16 cellular contexts compared by ENCODE assay signal in the genomic region with DNA sequence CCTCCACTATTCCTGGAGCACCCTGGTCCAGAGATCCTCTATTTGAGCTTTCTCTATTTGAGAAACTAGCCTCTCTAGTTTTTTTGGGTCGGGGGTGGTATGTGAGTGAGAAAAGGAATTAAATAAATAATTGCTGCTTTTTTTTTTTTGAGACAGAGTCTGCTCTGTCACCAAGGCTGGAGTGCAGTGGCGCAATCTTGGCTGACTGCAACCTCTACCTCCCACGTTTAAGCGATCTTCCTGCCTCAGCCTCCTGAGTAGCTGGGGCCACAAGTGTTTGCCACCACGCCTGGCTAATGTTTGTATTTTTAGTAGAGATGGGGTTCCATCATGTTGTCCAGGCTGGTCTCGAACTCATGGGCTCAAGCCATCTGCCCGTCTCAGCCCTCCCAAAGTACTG.
DNase-seq lines count a peak whose midpoint lies in the region; ATAC-seq and TF ChIP-seq lines count a peak whose summit lies in the region.
"Had no signal": no experiment of that assay in that cellular context is flagged by ENCODE, and none has a peak within 500 bp of the region (broad histone marks: within the 10 kb centered on the region; RNA-seq: fewer than 3 reads in every experiment).

No MANE protein-coding gene starts in this region.

- no peak overlapping the region for H3K27ac ChIP-seq in CD8-positive, alpha-beta T cell (ENCODE audit: low read depth, low read length)
- H3K27ac ChIP-seq: coronary artery, RWPE1, tibial artery had no signal

- DNase-seq in CD8-positive, alpha-beta T cell, result no peak
- no peak for DNase-seq in activated T-helper 2 cell treated with anti-CD3 and anti-CD28 coated beads, Interferon-gamma antibody, Interleukin-2, Interleukin-4, amounts not matched to agents 10 μg/mL and 5 μg/mL and 100 μg/mL, durations not matched to agents 14 hours and 24 hours and 36 hours (ENCODE audit: low spot score)
- DNase-seq in natural killer cell treated with Interleukin-12 subunit alpha and Interleukin-12 subunit beta and Interleukin-15 and Interleukin-18, amount 100 ng/mL, for 72 hours (ENCODE audit: low spot score), result peak; percentile 69
- no peak for DNase-seq in NCI-H2081 treated with DMSO at 0.1 percent for 48 hours (lab: John Stamatoyannopoulos, UW)
- DNase-seq: activated T-cell treated with anti-CD3 and anti-CD28 coated beads, Interleukin-2, amount 50 U/mL, for 4 hours; NCI-H2107; retina; tibial artery had no signal

- H3K27me3 Mint-ChIP-seq in CD8-positive, alpha-beta T cell (ENCODE audit: low read depth), result no peaks in the 10 kb centered on the region
- no peaks in the 10 kb centered on the region for H3K27me3 Mint-ChIP-seq in activated T-helper 2 cell treated with anti-CD3 and anti-CD28 coated beads, Interferon-gamma antibody, Interleukin-2, Interleukin-4, amounts not matched to agents 10 μg/mL and 5 μg/mL and 100 μg/mL, durations not matched to agents 14 hours and 24 hours and 36 hours (ENCODE audit: low read depth)
- H3K27me3 Mint-ChIP-seq in natural killer cell treated with Interleukin-12 subunit alpha and Interleukin-12 subunit beta and Interleukin-15 and Interleukin-18, amount 100 ng/mL, for 72 hours, result no peaks in the 10 kb centered on the region

- peaks cover 67% of the 10 kb centered on the region for H3K4me1 Mint-ChIP-seq in CD8-positive, alpha-beta T cell (ENCODE audit: low read depth)
- H3K4me1 Mint-ChIP-seq in activated T-helper 2 cell treated with anti-CD3 and anti-CD28 coated beads, Interferon-gamma antibody, Interleukin-2, Interleukin-4, amounts not matched to agents 10 μg/mL and 5 μg/mL and 100 μg/mL, durations not matched to agents 14 hours and 24 hours and 36 hours (ENCODE audit: low read depth), result peaks cover 57% of the 10 kb centered on the region
- H3K4me1 Mint-ChIP-seq in natural killer cell treated with Interleukin-12 subunit alpha and Interleukin-12 subunit beta and Interleukin-15 and Interleukin-18, amount 100 ng/mL, for 72 hours (ENCODE audit: low read depth in 2 of 2), result peaks cover 38 to 49% of the 10 kb centered on the region in 2 donors

- peaks cover 95% of the 10 kb centered on the region for H3K79me2 ChIP-seq in Loucy (ENCODE audit: insufficient read depth, low read length)

- H3K27me3 ChIP-seq in CD8-positive, alpha-beta T cell (ENCODE audit: insufficient read depth, low read length), result no peaks in the 10 kb centered on the region
- H3K27me3 ChIP-seq in Loucy (ENCODE audit: insufficient read depth, low read length, poor library complexity, severe bottlenecking), result no peaks in the 10 kb centered on the region
- H3K27me3 ChIP-seq: tibial artery had no signal

- no peaks in the 10 kb centered on the region for H3K9me2 ChIP-seq in Loucy (replicated peaks; ENCODE audit: low read depth, low read length)

- ATAC-seq in CD8-positive, alpha-beta T cell, result no peak
- ATAC-seq in natural killer cell treated with Interleukin-12 subunit alpha and Interleukin-12 subunit beta and Interleukin-15 and Interleukin-18, amount 100 ng/mL, for 72 hours, result peak; percentile 68 to 77
- ATAC-seq in HG02678 (IDR thresholded peaks at IDR 0.05; ENCODE audit: unreplicated experiment) (no peak), HG03439 (IDR thresholded peaks at IDR 0.05; ENCODE audit: unreplicated experiment) (no peak), HG02623 (IDR thresholded peaks at IDR 0.05; ENCODE audit: unreplicated experiment) (no peak)
- ATAC-seq: WTC11 had no signal

- H3K9ac ChIP-seq in Loucy (ENCODE audit: low read depth, low read length, poor library complexity, severe bottlenecking), result no peak overlapping the region

- POLR2A ChIA-PET in CD8-positive, alpha-beta T cell (lab: Charles Lee), result interaction anchor here (0.9 kb wide), 1 partner anchor 78 kb away, joined by 3 read pairs; no protein-coding TSS in a partner anchor

- H3K9me3 Mint-ChIP-seq in CD8-positive, alpha-beta T cell, result no peaks in the 10 kb centered on the region
- no peaks in the 10 kb centered on the region for H3K9me3 Mint-ChIP-seq in activated T-helper 2 cell treated with anti-CD3 and anti-CD28 coated beads, Interferon-gamma antibody, Interleukin-2, Interleukin-4, amounts not matched to agents 10 μg/mL and 5 μg/mL and 100 μg/mL, durations not matched to agents 14 hours and 24 hours and 36 hours
- H3K9me3 Mint-ChIP-seq in natural killer cell treated with Interleukin-12 subunit alpha and Interleukin-12 subunit beta and Interleukin-15 and Interleukin-18, amount 100 ng/mL, for 72 hours, result no peaks in the 10 kb centered on the region
- H3K9me3 Mint-ChIP-seq: activated T-cell treated with anti-CD3 and anti-CD28 coated beads, Interleukin-2, amount 50 U/mL, for 4 hours; neural crest cell; WTC11 had no signal

- peaks cover 33% of the 10 kb centered on the region for H4K20me1 ChIP-seq in Loucy (ENCODE audit: insufficient read depth, low read length, poor library complexity, severe bottlenecking)

- H3K4me1 ChIP-seq in CD8-positive, alpha-beta T cell (ENCODE audit: insufficient read depth, low read length), result peaks cover 47% of the 10 kb centered on the region
- H3K4me1 ChIP-seq in Loucy (ENCODE audit: insufficient read depth, low read length, poor library complexity, severe bottlenecking), result peaks cover 30% of the 10 kb centered on the region

- 0 out of 2 replicates have a peak, but pooled peaks cover 8% of the 10 kb centered on the region for H3F3A ChIP-seq in Loucy (ENCODE audit: low read depth)

- peak overlapping the region; percentile 16 for H3K4me2 ChIP-seq in Loucy (ENCODE audit: low read depth, low read length, poor library complexity, severe bottlenecking)

- H3K9me3 ChIP-seq in CD8-positive, alpha-beta T cell (ENCODE audit: low read length), result no peaks in the 10 kb centered on the region
- H3K9me3 ChIP-seq in Loucy (ENCODE audit: insufficient read depth, low read depth, low read length), result no peaks in the 10 kb centered on the region
- H3K9me3 ChIP-seq: tibial artery had no signal

- no peaks in the 10 kb centered on the region for H3K36me3 ChIP-seq in CD8-positive, alpha-beta T cell (ENCODE audit: insufficient read depth, low read length)
- peaks cover 9% of the 10 kb centered on the region; the same call in 1 of the 2 replicates for H3K36me3 ChIP-seq in Loucy (ENCODE audit: insufficient read depth, low read length)
- H3K36me3 ChIP-seq: tibial artery had no signal

- H3K36me3 Mint-ChIP-seq in CD8-positive, alpha-beta T cell, result peaks cover 28% of the 10 kb centered on the region
- peaks cover 33% of the 10 kb centered on the region for H3K36me3 Mint-ChIP-seq in activated T-helper 2 cell treated with anti-CD3 and anti-CD28 coated beads, Interferon-gamma antibody, Interleukin-2, Interleukin-4, amounts not matched to agents 10 μg/mL and 5 μg/mL and 100 μg/mL, durations not matched to agents 14 hours and 24 hours and 36 hours (ENCODE audit: low read depth)
- H3K36me3 Mint-ChIP-seq in natural killer cell treated with Interleukin-12 subunit alpha and Interleukin-12 subunit beta and Interleukin-15 and Interleukin-18, amount 100 ng/mL, for 72 hours, result no peaks in the 10 kb centered on the region

- intact Hi-C loops in CD8-positive, alpha-beta T cell (cut with DNase I, micrococcal nuclease), result no loop called here
- intact Hi-C loops in activated T-helper 2 cell treated with anti-CD3 and anti-CD28 coated beads, Interferon-gamma antibody, Interleukin-2, Interleukin-4, amounts not matched to agents 10 μg/mL and 5 μg/mL and 100 μg/mL, durations not matched to agents 14 hours and 24 hours and 36 hours (cut with micrococcal nuclease), result loop anchor here (2.0 to 5.0 kb wide), 5 partner anchors 26 to 91 kb away; a partner anchor contains a TSS

- H3K27ac Mint-ChIP-seq in CD8-positive, alpha-beta T cell, result peak overlapping the region; percentile 41
- H3K27ac Mint-ChIP-seq in activated T-helper 2 cell treated with anti-CD3 and anti-CD28 coated beads, Interferon-gamma antibody, Interleukin-2, Interleukin-4, amounts not matched to agents 10 μg/mL and 5 μg/mL and 100 μg/mL, durations not matched to agents 14 hours and 24 hours and 36 hours, result peak overlapping the region; percentile 88
- H3K27ac Mint-ChIP-seq in natural killer cell treated with Interleukin-12 subunit alpha and Interleukin-12 subunit beta and Interleukin-15 and Interleukin-18, amount 100 ng/mL, for 72 hours, result peak overlapping the region; percentile 80 to 90

- no peak for TF ChIP-seq CTCF in CD8-positive, alpha-beta T cell (IDR thresholded peaks at IDR 0.05)
- TF ChIP-seq CTCF in Loucy (conservative IDR thresholded peaks at IDR 0.05; ENCODE audit: low read length), result no peak

- CTCF ChIA-PET in CD8-positive, alpha-beta T cell (lab: Charles Lee), result interaction anchor here (1.3 kb wide), 1 partner anchor 120 kb away, joined by 3 read pairs; no protein-coding TSS in a partner anchor

- no peak overlapping the region for H3K4me3 ChIP-seq in CD8-positive, alpha-beta T cell (ENCODE audit: low read depth, low read length)
- no peak overlapping the region for H3K4me3 ChIP-seq in Loucy (ENCODE audit: low read length, poor library complexity, severe bottlenecking)
- H3K4me3 ChIP-seq: coronary artery, tibial artery had no signal

- peak overlapping the region; percentile 2 for H3K4me3 Mint-ChIP-seq in CD8-positive, alpha-beta T cell
- peak overlapping the region; percentile 37 for H3K4me3 Mint-ChIP-seq in activated T-helper 2 cell treated with anti-CD3 and anti-CD28 coated beads, Interferon-gamma antibody, Interleukin-2, Interleukin-4, amounts not matched to agents 10 μg/mL and 5 μg/mL and 100 μg/mL, durations not matched to agents 14 hours and 24 hours and 36 hours (ENCODE audit: low read depth)
- H3K4me3 Mint-ChIP-seq in natural killer cell treated with Interleukin-12 subunit alpha and Interleukin-12 subunit beta and Interleukin-15 and Interleukin-18, amount 100 ng/mL, for 72 hours, result peak overlapping the region; percentile 66
- H3K4me3 Mint-ChIP-seq: activated T-cell treated with anti-CD3 and anti-CD28 coated beads, Interleukin-2, amount 50 U/mL, for 4 hours; neural crest cell; WTC11 had no signal

- no peak overlapping the region for H2AFZ ChIP-seq in Loucy (ENCODE audit: low read length)

Comparison
In these comparisons a context has a peak if more than half of its experiments do, and no peak if none do; other contexts are left out.
1. ATAC-seq: peak in natural killer cell treated with Interleukin-12 subunit alpha and Interleukin-12 subunit beta and Interleukin-15 and Interleukin-18, amount 100 ng/mL, for 72 hours (2 of 2); none in CD8-positive, alpha-beta T cell (single experiment), HG02678 (single experiment), HG03439 (single experiment) and HG02623 (single experiment).
2. H3K4me3 Mint-ChIP-seq: peak in every context shown above with its lines; median percentile 66 in natural killer cell treated with Interleukin-12 subunit alpha and Interleukin-12 subunit beta and Interleukin-15 and Interleukin-18, amount 100 ng/mL, for 72 hours; 37 in activated T-helper 2 cell treated with anti-CD3 and anti-CD28 coated beads, Interferon-gamma antibody, Interleukin-2, Interleukin-4, amounts not matched to agents 10 μg/mL and 5 μg/mL and 100 μg/mL, durations not matched to agents 14 hours and 24 hours and 36 hours; 2 in CD8-positive, alpha-beta T cell.
3. Peak in every context shown above with its lines, with median percentiles within 50 percentile points of each other: H3K27ac Mint-ChIP-seq.